ENCODE assay signal across 2 cellular contexts in genomic region chr9:34459941-34460340, GRCh38.
TF ChIP-seq lines count a peak whose summit lies in the region.

No MANE protein-coding gene starts in this region.

TF ChIP-seq in IMR-90, 13 proteins besides CTCF, POLR2A, EP300 and RAD21:
- TF ChIP-seq RCOR1 (IDR thresholded peaks at IDR 0.05; ENCODE audit: insufficient replicate concordance, low read length), result no peak
- no peak for TF ChIP-seq SMC3 (IDR thresholded peaks at IDR 0.05; ENCODE audit: low read depth, low read length)
- no peak for TF ChIP-seq ELK1 (IDR thresholded peaks at IDR 0.05; ENCODE audit: borderline replicate concordance, low read depth, low read length)
- no peak for TF ChIP-seq MXI1 (IDR thresholded peaks at IDR 0.05; ENCODE audit: borderline replicate concordance, low read depth, low read length)
- TF ChIP-seq MAFK (IDR thresholded peaks at IDR 0.05; ENCODE audit: low read depth, low read length), result no peak
- no peak for TF ChIP-seq MAZ (IDR thresholded peaks at IDR 0.05; ENCODE audit: borderline replicate concordance, low read depth, low read length)
- TF ChIP-seq FOS (IDR thresholded peaks at IDR 0.05; ENCODE audit: low read depth, low read length), result no peak
- no peak for TF ChIP-seq CHD1 (IDR thresholded peaks at IDR 0.05; ENCODE audit: low read depth, low read length)
- no peak for TF ChIP-seq NFE2L2 (IDR thresholded peaks at IDR 0.05; ENCODE audit: low read depth, low read length)
- TF ChIP-seq RFX5 (IDR thresholded peaks at IDR 0.05; ENCODE audit: low read depth, low read length), result no peak
- no peak for TF ChIP-seq CEBPB (IDR thresholded peaks at IDR 0.05; ENCODE audit: low read depth, low read length)
- no peak for TF ChIP-seq USF2 (IDR thresholded peaks at IDR 0.05; ENCODE audit: low read depth, low read length)

TF ChIP-seq in HEK293T, 16 proteins besides CTCF, POLR2A, EP300 and RAD21:
- TF ChIP-seq ARNT (IDR thresholded peaks at IDR 0.05) (no peak), HDGF (IDR thresholded peaks at IDR 0.05; ENCODE audit: borderline replicate concordance) (no peak), BHLHE40 (IDR thresholded peaks at IDR 0.05; ENCODE audit: borderline replicate concordance) (no peak), FOXA1 (IDR thresholded peaks at IDR 0.05) (no peak), LEF1 (IDR thresholded peaks at IDR 0.05; ENCODE audit: borderline replicate concordance) (no peak), FOXK2 (IDR thresholded peaks at IDR 0.05) (no peak), CTBP1 (IDR thresholded peaks at IDR 0.05; ENCODE audit: borderline replicate concordance) (no peak), PKNOX1 (IDR thresholded peaks at IDR 0.05) (no peak), TARDBP (IDR thresholded peaks at IDR 0.05) (no peak), ZNF384 (IDR thresholded peaks at IDR 0.05) (no peak), ELF4 (IDR thresholded peaks at IDR 0.05) (no peak), SP1 (IDR thresholded peaks at IDR 0.05) (no peak), NFRKB (IDR thresholded peaks at IDR 0.05) (no peak), SUZ12 (IDR thresholded peaks at IDR 0.05) (no peak), L3MBTL2 (conservative IDR thresholded peaks at IDR 0.05) (no peak), FOXM1 (IDR thresholded peaks at IDR 0.05; ENCODE audit: borderline replicate concordance) (no peak)
